In genomic region chr10:120477006-120477722, GRCh38 we compare ENCODE assay signal across 1 cellular context.
TF ChIP-seq lines count a peak whose summit lies in the region.

No MANE protein-coding gene starts in this region.

TF ChIP-seq in H1, 55 proteins besides CTCF, POLR2A, EP300 and RAD21 (continued from another document):
- TF ChIP-seq USF2 (IDR thresholded peaks at IDR 0.05; ENCODE audit: low read length) (no peak), ATF3 (IDR thresholded peaks at IDR 0.05; ENCODE audit: insufficient read depth, low read depth, low read length) (no peak), RBBP5 (IDR thresholded peaks at IDR 0.05; ENCODE audit: borderline replicate concordance, low read depth, low read length) (no peak), PHF8 (conservative IDR thresholded peaks at IDR 0.05; ENCODE audit: low read depth, low read length) (no peak), POU5F1 (IDR thresholded peaks at IDR 0.05; ENCODE audit: low read depth, low read length) (no peak), CEBPB (IDR thresholded peaks at IDR 0.05; ENCODE audit: low read depth, low read length) (no peak), BRCA1 (IDR thresholded peaks at IDR 0.05; ENCODE audit: low read depth, low read length) (no peak), GTF2F1 (IDR thresholded peaks at IDR 0.05; ENCODE audit: borderline replicate concordance, low read depth, low read length) (no peak)
